Comparison of ENCODE assay signal across 8 cellular contexts in genomic region chr15:73928971-73929627, GRCh38. TPM values are rescaled to one million over a fixed set of nuclear protein-coding genes. Genes with fewer than 3 reads are reported as not detected.
DNase-seq lines count a peak whose midpoint lies in the region; ATAC-seq and TF ChIP-seq lines count a peak whose summit lies in the region.

No MANE protein-coding gene starts in this region.

- no peak overlapping the region for H3K4me2 ChIP-seq in GM23338

- CTCF ChIA-PET in naive thymus-derived CD4-positive, alpha-beta T cell (lab: Charles Lee), result interaction anchor here (0.6 to 1.5 kb wide), 5 partner anchors 14 to 1207 kb away, joined by 3 to 4 read pairs (median 3); no protein-coding TSS in a partner anchor

- H3K36me3 Mint-ChIP-seq in GM23338 (ENCODE audit: low read depth) (no peaks in the 10 kb centered on the region; the same call in 2 of the 3 replicates), CD14-positive monocyte (peaks cover 0 to 9% of the 10 kb centered on the region in 2 donors)
- no peaks in the 10 kb centered on the region for H3K36me3 Mint-ChIP-seq in naive thymus-derived CD4-positive, alpha-beta T cell

- H3K27ac ChIP-seq in GM23338 (ENCODE audit: low read depth), result no peak overlapping the region
- no peak overlapping the region for H3K27ac ChIP-seq in naive thymus-derived CD4-positive, alpha-beta T cell (ENCODE audit: low read depth, low read length)

- no peaks in the 10 kb centered on the region for H3K9me3 Mint-ChIP-seq in GM23338
- no peaks in the 10 kb centered on the region for H3K9me3 Mint-ChIP-seq in naive thymus-derived CD4-positive, alpha-beta T cell
- peaks cover 0 to 5% (median 0%) of the 10 kb centered on the region in 7 donors for H3K9me3 Mint-ChIP-seq in CD14-positive monocyte

- H3K4me3 ChIP-seq in AG09309 (ENCODE audit: control insufficient read depth, low read depth, low read length), result peak overlapping the region; percentile 85
- no peak overlapping the region for H3K4me3 ChIP-seq in GM23338
- peak overlapping the region; percentile 80 for H3K4me3 ChIP-seq in astrocyte of the cerebellum (ENCODE audit: low read depth, low read length)
- no peak overlapping the region for H3K4me3 ChIP-seq in naive thymus-derived CD4-positive, alpha-beta T cell (ENCODE audit: low read length)

- H3K4me3 Mint-ChIP-seq in GM23338 (peak overlapping the region; percentile 53; the same call in 2 of the 3 replicates), CD14-positive monocyte (peak overlapping the region in 1 of 2 donors; percentile 83)
- H3K4me3 Mint-ChIP-seq in naive thymus-derived CD4-positive, alpha-beta T cell, result peak overlapping the region in 7 of 10 donors; percentile 17 to 82 (median 53)

- H3K9me3 ChIP-seq in naive thymus-derived CD4-positive, alpha-beta T cell (ENCODE audit: control insufficient read depth in 2 of 3, low read length in 3 of 3), result no peaks in the 10 kb centered on the region

- POLR2A ChIA-PET in naive thymus-derived CD4-positive, alpha-beta T cell (lab: Charles Lee), result no interaction called here

- no peak for TF ChIP-seq CTCF in AG09309 (IDR thresholded peaks at IDR 0.05; ENCODE audit: control insufficient read depth, insufficient read depth, low read depth, low read length, missing control alignments)
- TF ChIP-seq CTCF in GM23338 (conservative IDR thresholded peaks at IDR 0.05; ENCODE audit: low read depth in 2 of 2), result no peak
- TF ChIP-seq CTCF in astrocyte of the cerebellum (IDR thresholded peaks at IDR 0.05; ENCODE audit: low read depth, low read length, missing control alignments), result no peak
- TF ChIP-seq CTCF in CD14-positive monocyte (IDR thresholded peaks at IDR 0.05), result no peak

- in situ Hi-C loops in astrocyte of the cerebellum (cut with HindIII; ENCODE audit: low sequenced_read_pairs), result no loop called here

- DNase-seq in AG09309 (ENCODE audit: low read depth) (no peak), GM23338 (ENCODE audit: low spot score) (no peak), astrocyte of the cerebellum (ENCODE audit: low read depth) (no peak), NCI-H2107 treated with DMSO at 0.1 percent for 48 hours (lab: John Stamatoyannopoulos, UW; ENCODE audit: unreplicated experiment) (no peak), CD14-positive monocyte (ENCODE audit: low spot score) (no peak)
- no peak for DNase-seq in naive thymus-derived CD4-positive, alpha-beta T cell

- H3F3A ChIP-seq in GM23338 (replicated peaks; ENCODE audit: low read depth), result no peaks in the 10 kb centered on the region

- ATAC-seq in GM23338 (no peak), GM21528 (IDR thresholded peaks at IDR 0.05; ENCODE audit: low FRiP score, unreplicated experiment) (no peak), esophagus mucosa (no peak)
- no peak for ATAC-seq in naive thymus-derived CD4-positive, alpha-beta T cell

- H4K20me1 ChIP-seq in GM23338 (replicated peaks; ENCODE audit: insufficient read depth), result no peaks in the 10 kb centered on the region

- H3K36me3 ChIP-seq in GM23338 (ENCODE audit: insufficient read depth), result no peaks in the 10 kb centered on the region
- no peaks in the 10 kb centered on the region for H3K36me3 ChIP-seq in naive thymus-derived CD4-positive, alpha-beta T cell (ENCODE audit: control insufficient read depth in 2 of 3, insufficient read depth in 3 of 3, low read length in 3 of 3)

- no peak overlapping the region for H2AFZ ChIP-seq in GM23338

- intact Hi-C loops in naive thymus-derived CD4-positive, alpha-beta T cell (cut with micrococcal nuclease), result loop anchor here (1.0 to 5.0 kb wide), 4 partner anchors 32 to 1273 kb away; partner anchors contain the start of genes C15orf39 (in 1 of the 2) and TBC1D21 (in 1 of the 2)
- intact Hi-C loops in CD14-positive monocyte (cut with micrococcal nuclease), result loop anchor here in 1 of 2 donors (5.0 kb wide), 1 partner anchor 47 kb away; no protein-coding TSS in a partner anchor

- peaks cover 23% of the 10 kb centered on the region for H3K4me1 ChIP-seq in GM23338 (ENCODE audit: insufficient read depth)
- H3K4me1 ChIP-seq in naive thymus-derived CD4-positive, alpha-beta T cell (ENCODE audit: control insufficient read depth in 2 of 2, insufficient read depth in 2 of 2, low read length in 2 of 2), result peaks cover 6 to 16% of the 10 kb centered on the region in 2 donors

- H3K9me2 ChIP-seq in GM23338 (ENCODE audit: insufficient read depth), result no peaks in the 10 kb centered on the region

- H3K27me3 Mint-ChIP-seq in GM23338 (ENCODE audit: insufficient read depth, low read depth, poor library complexity), result peaks cover 25% of the 10 kb centered on the region
- peaks cover 0 to 6% (median 0%) of the 10 kb centered on the region in 5 donors for H3K27me3 Mint-ChIP-seq in naive thymus-derived CD4-positive, alpha-beta T cell
- peaks cover 36 to 56% (median 38%) of the 10 kb centered on the region in 3 donors for H3K27me3 Mint-ChIP-seq in CD14-positive monocyte (ENCODE audit: low read depth in 3 of 3)

- H3K27ac Mint-ChIP-seq in GM23338, result no peak overlapping the region
- H3K27ac Mint-ChIP-seq in naive thymus-derived CD4-positive, alpha-beta T cell, result peak overlapping the region in 2 of 9 donors; percentile 22 to 49
- no peak overlapping the region for H3K27ac Mint-ChIP-seq in CD14-positive monocyte

- no peaks in the 10 kb centered on the region for H3K79me2 ChIP-seq in GM23338 (replicated peaks; ENCODE audit: insufficient read depth)

- H3K4me1 Mint-ChIP-seq in GM23338 (peaks cover 31% of the 10 kb centered on the region), CD14-positive monocyte (peaks cover 17% of the 10 kb centered on the region)
- H3K4me1 Mint-ChIP-seq in naive thymus-derived CD4-positive, alpha-beta T cell, result peaks cover 17 to 43% (median 28%) of the 10 kb centered on the region in 7 donors

- H3K27me3 ChIP-seq in GM23338 (ENCODE audit: insufficient read depth), result peaks cover 15% of the 10 kb centered on the region; the same call in 1 of the 2 replicates
- no peaks in the 10 kb centered on the region for H3K27me3 ChIP-seq in naive thymus-derived CD4-positive, alpha-beta T cell (ENCODE audit: control insufficient read depth in 2 of 2, insufficient read depth in 2 of 2, low read length in 2 of 2)

TF ChIP-seq in GM23338, 12 proteins besides CTCF, POLR2A, EP300 and RAD21 (continues in another document):
- no peak for TF ChIP-seq EZH2 (IDR thresholded peaks at IDR 0.05; ENCODE audit: low read depth, unreplicated experiment)

RNA-seq across cellular contexts. Expression of gene LOXL1, which starts 2.8 kb away (rescaled TPM):
- 6.8 and 10.8 TPM in 2 replicates for total RNA-seq in GM23338 (2014; rRNA removed; shearing (Covaris generic))
- polyA plus RNA-seq in GM23338 (2016; fragmentation: Nextera tagmentation; extraction: Ambion mirVana) (6.9 and 10.3 TPM in 2 replicates), CD14-positive monocyte (under 1 TPM in 1 of 2 donors, not detected in 1; 0.07 TPM)
- 1 to 10 TPM in 3 of 5 experiments, under 1 TPM in 2; 0.49 to 2.2 (median 1.0) TPM for total RNA-seq in naive thymus-derived CD4-positive, alpha-beta T cell
- 1 to 10 TPM; 1.3 to 2.3 TPM for polyA plus RNA-seq in naive thymus-derived CD4-positive, alpha-beta T cell
- 5.8 TPM for total RNA-seq in esophagus mucosa

RNA-seq across cellular contexts. Expression of gene TBC1D21, which starts 55.7 kb away (rescaled TPM):
- not detected in 2 replicates for total RNA-seq in GM23338 (2014; rRNA removed; shearing (Covaris generic))
- not detected in 2 replicates for polyA plus RNA-seq in GM23338 (2016; fragmentation: Nextera tagmentation; extraction: Ambion mirVana)
- total RNA-seq in naive thymus-derived CD4-positive, alpha-beta T cell, result not detected
- not detected for polyA plus RNA-seq in naive thymus-derived CD4-positive, alpha-beta T cell
- total RNA-seq in esophagus mucosa, result not detected
- not detected for polyA plus RNA-seq in CD14-positive monocyte

Comparison
In these comparisons a context has a peak if more than half of its experiments do, and no peak if none do; other contexts are left out.
1. H3K4me3 ChIP-seq: peak in AG09309 (single experiment) and astrocyte of the cerebellum (single experiment); none in GM23338 (single experiment) and naive thymus-derived CD4-positive, alpha-beta T cell (single experiment).